In the genomic region with DNA sequence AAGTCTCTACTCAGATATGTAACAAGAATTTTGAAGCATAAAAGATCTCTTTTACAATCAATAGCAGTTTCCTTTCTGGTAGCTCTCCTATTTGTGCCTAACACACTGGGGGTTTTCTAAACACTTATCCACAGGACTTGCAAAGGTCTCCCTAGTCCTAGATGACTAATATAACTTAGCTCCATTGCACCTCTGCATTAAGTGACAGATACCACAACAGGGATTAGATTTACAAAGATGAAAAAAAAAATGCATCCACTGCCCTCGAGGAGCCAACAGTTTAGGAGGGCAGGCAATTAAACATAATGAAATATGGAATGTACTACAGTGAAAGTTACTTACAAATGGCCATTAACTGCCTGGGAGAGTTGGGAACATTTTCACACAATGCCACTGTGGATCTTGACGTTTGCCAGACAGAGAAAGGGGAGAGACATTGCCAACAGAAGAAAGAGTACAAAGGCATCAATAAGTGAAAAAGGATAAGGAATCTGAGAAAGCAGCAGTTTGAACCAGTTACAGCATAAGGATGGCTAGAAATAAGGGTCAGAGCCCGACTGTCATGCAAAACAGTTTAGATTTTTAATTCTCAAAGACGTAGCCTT, we compare ENCODE assay signal across 11 cellular contexts. TPM values are rescaled to one million over a fixed set of nuclear protein-coding genes. Genes with fewer than 3 reads are reported as not detected.
DNase-seq lines count a peak whose midpoint lies in the region; ATAC-seq, FAIRE-seq and TF ChIP-seq lines count a peak whose summit lies in the region.
"Had no signal": no experiment of that assay in that cellular context is flagged by ENCODE, and none has a peak within 500 bp of the region (broad histone marks: within the 10 kb centered on the region; RNA-seq: fewer than 3 reads in every experiment).

No MANE protein-coding gene starts in this region.

- no peaks in the 10 kb centered on the region for H3K27me3 ChIP-seq in Karpas-422 (ENCODE audit: low read length)
- no peaks in the 10 kb centered on the region for H3K27me3 ChIP-seq in bronchial epithelial cell (ENCODE audit: control insufficient read depth, insufficient read depth, low read length)
- no peaks in the 10 kb centered on the region for H3K27me3 ChIP-seq in osteoblast (ENCODE audit: insufficient read depth, low read length)
- H3K27me3 ChIP-seq: heart left ventricle had no signal

- no peak overlapping the region for H3K9ac ChIP-seq in Karpas-422 (ENCODE audit: low read length)

- H3K79me2 ChIP-seq in Karpas-422 (ENCODE audit: low read length) (peaks cover 100% of the 10 kb centered on the region), osteoblast (ENCODE audit: insufficient read depth, low read length) (peaks cover 100% of the 10 kb centered on the region)

- H3K9me3 ChIP-seq in Karpas-422 (ENCODE audit: low read length) (no peaks in the 10 kb centered on the region), osteoblast (ENCODE audit: low read depth, low read length) (no peaks in the 10 kb centered on the region)
- H3K9me3 ChIP-seq: heart left ventricle had no signal

- ATAC-seq in HG03097 (IDR thresholded peaks at IDR 0.05; ENCODE audit: low FRiP score, unreplicated experiment) (no peak), HG03354 (IDR thresholded peaks at IDR 0.05; ENCODE audit: poor library complexity, severe bottlenecking, unreplicated experiment) (no peak)

- FAIRE-seq in bronchial epithelial cell (lab: Jason Lieb, UNC) = no peak

- no peak overlapping the region for H3K4me3 ChIP-seq in Karpas-422 (ENCODE audit: low read length)
- no peak overlapping the region for H3K4me3 ChIP-seq in bronchial epithelial cell (ENCODE audit: low read depth, low read length)
- no peak overlapping the region for H3K4me3 ChIP-seq in osteoblast (ENCODE audit: insufficient read depth, low read length)
- H3K4me3 ChIP-seq: heart left ventricle, PC-9 had no signal

- H3K36me3 ChIP-seq in Karpas-422 (ENCODE audit: insufficient read depth, low read length) (peaks cover 4% of the 10 kb centered on the region; the same call in 1 of the 2 replicates), bronchial epithelial cell (ENCODE audit: control insufficient read depth, insufficient read depth, low read length) (no peaks in the 10 kb centered on the region), osteoblast (ENCODE audit: insufficient read depth, low read length) (peaks cover 9% of the 10 kb centered on the region)

- TF ChIP-seq CTCF in bronchial epithelial cell (IDR thresholded peaks at IDR 0.05; ENCODE audit: insufficient read depth, low read length, severe bottlenecking) (no peak), osteoblast (IDR thresholded peaks at IDR 0.05; ENCODE audit: extremely low read depth, low read depth, low read length) (no peak)

- H2AFZ ChIP-seq in Karpas-422 (ENCODE audit: low read length) (no peak overlapping the region), osteoblast (ENCODE audit: low read length) (no peak overlapping the region)
- H2AFZ ChIP-seq: PC-9 had no signal

- DNase-seq in EH (ENCODE audit: low read depth) = peak; percentile 22
- no peak for DNase-seq in Karpas-422
- DNase-seq in bronchial epithelial cell (ENCODE audit: low read depth) = peak; percentile 38
- no peak for DNase-seq in osteoblast (ENCODE audit: insufficient read length, low spot score, missing footprints)
- no peak for DNase-seq in DMS 273 (lab: John Stamatoyannopoulos, UW; ENCODE audit: unreplicated experiment)
- DNase-seq: effector CD4-positive, alpha-beta T cell; heart left ventricle; NCI-H2081 treated with DMSO at 0.1 percent for 48 hours; PC-9 had no signal

- H3K4me2 ChIP-seq in Karpas-422 (ENCODE audit: low read depth, low read length, poor library complexity, severe bottlenecking) (peak overlapping the region; percentile 28), osteoblast (ENCODE audit: insufficient read depth, low read length) (peak overlapping the region; percentile 39)
- H3K4me2 ChIP-seq: PC-9 had no signal

- H3K4me1 ChIP-seq in Karpas-422 (ENCODE audit: low read length) = peaks cover 89% of the 10 kb centered on the region
- peaks cover 41% of the 10 kb centered on the region for H3K4me1 ChIP-seq in osteoblast (ENCODE audit: insufficient read depth, low read length)

- H3K27ac ChIP-seq in Karpas-422 (ENCODE audit: low read length) (0 out of 2 replicates have a peak overlapping the region, but pooled peaks have one; percentile 3), osteoblast (ENCODE audit: low read depth, low read length) (peak overlapping the region; percentile 30)
- H3K27ac ChIP-seq: PC-9 had no signal

- H4K20me1 ChIP-seq in Karpas-422 (ENCODE audit: insufficient read depth, low read depth, low read length) (peaks cover 68% of the 10 kb centered on the region), osteoblast (ENCODE audit: insufficient read depth, low read length) (peaks cover 84% of the 10 kb centered on the region)

- no peaks in the 10 kb centered on the region for H3K9me2 ChIP-seq in Karpas-422 (replicated peaks; ENCODE audit: insufficient read depth, low read length)

RNA-seq across cellular contexts. Expression of a gene that starts 14.3 kb away (rescaled TPM):
- total RNA-seq in Karpas-422 (2014; rRNA removed; shearing (Covaris generic); ENCODE audit: low replicate concordance) = 24.1 and 55.9 TPM in 2 replicates
- 19.2 and 26.5 TPM in 2 replicates for total RNA-seq in bronchial epithelial cell
- total RNA-seq in osteoblast = 29.7 and 32.1 TPM in 2 replicates

Comparison
In these comparisons a context has a peak if more than half of its experiments do, and no peak if none do; other contexts are left out.
1. DNase-seq: peak in EH (single experiment) and bronchial epithelial cell (single experiment); none in Karpas-422 (single experiment), osteoblast (single experiment) and DMS 273 (single experiment).